ENCODE assay signal across 9 cellular contexts in genomic region chr6:160766657-160767018, GRCh38.
A peak's percentile ranks its signal among the peaks of the same experiment; 100 is the strongest.
DNase-seq lines count a peak whose midpoint lies in the region; ATAC-seq, FAIRE-seq and TF ChIP-seq lines count a peak whose summit lies in the region.
"Had no signal": no experiment of that assay in that cellular context is flagged by ENCODE, and none has a peak within 500 bp of the region (broad histone marks: within the 10 kb centered on the region; RNA-seq: fewer than 3 reads in every experiment).

No MANE protein-coding gene starts in this region.

- no peak for ATAC-seq in heart left ventricle
- no peak for ATAC-seq in Right ventricle myocardium inferior
- no peak for ATAC-seq in GM21515 (IDR thresholded peaks at IDR 0.05; ENCODE audit: unreplicated experiment)
- ATAC-seq in HG03159 (IDR thresholded peaks at IDR 0.05; ENCODE audit: unreplicated experiment), result no peak

- H3K9me3 ChIP-seq in heart left ventricle (peaks cover 0 to 13% (median 8%) of the 10 kb centered on the region in 12 donors), mucosa of stomach (ENCODE audit: control insufficient read depth, low read length) (no peaks in the 10 kb centered on the region)

- H3K27me3 ChIP-seq in heart left ventricle (peaks cover 0 to 33% (median 14%) of the 10 kb centered on the region in 9 donors), bronchial epithelial cell (ENCODE audit: control insufficient read depth, insufficient read depth, low read length) (no peaks in the 10 kb centered on the region), mucosa of stomach (ENCODE audit: control insufficient read depth, insufficient read depth, low read length) (peaks cover 3% of the 10 kb centered on the region)

- H3K4me3 ChIP-seq in heart left ventricle (peak overlapping the region in 10 of 12 donors; percentile 20 to 52 (median 43)), bronchial epithelial cell (ENCODE audit: low read depth, low read length) (peak overlapping the region; percentile 50), mucosa of stomach (ENCODE audit: low read length) (peak overlapping the region; percentile 2), urinary bladder (ENCODE audit: low read depth, low read length) (peak overlapping the region; percentile 42)

- H3K27ac ChIP-seq in heart left ventricle (no peak overlapping the region), urinary bladder (ENCODE audit: low read depth) (no peak overlapping the region)

- no peak for TF ChIP-seq POLR2A in heart left ventricle (IDR thresholded peaks at IDR 0.05)

- DNase-seq in heart left ventricle (no peak), Right ventricle myocardium inferior (ENCODE audit: missing footprints) (no peak), bronchial epithelial cell (ENCODE audit: low read depth) (no peak), putamen (ENCODE audit: low spot score) (no peak)
- DNase-seq: IMR-90 had no signal

- WGBS in heart left ventricle, 4 donors, result 20 to 51% (median 24%) methylated on average over 4 to 8 of the region's 8 CpGs
- 22% methylated on average over 8 of the region's 8 CpGs for WGBS in urinary bladder

- H3K36me3 ChIP-seq in heart left ventricle (no peaks in the 10 kb centered on the region), bronchial epithelial cell (ENCODE audit: control insufficient read depth, insufficient read depth, low read length) (no peaks in the 10 kb centered on the region), mucosa of stomach (ENCODE audit: control insufficient read depth, insufficient read depth, low read length) (no peaks in the 10 kb centered on the region), urinary bladder (ENCODE audit: insufficient read depth) (no peaks in the 10 kb centered on the region)

- no peak overlapping the region for H3K9ac ChIP-seq in mucosa of stomach (ENCODE audit: low read length)

- TF ChIP-seq CTCF in heart left ventricle (IDR thresholded peaks at IDR 0.05) (no peak), bronchial epithelial cell (IDR thresholded peaks at IDR 0.05; ENCODE audit: insufficient read depth, low read length, severe bottlenecking) (no peak)

- no peak for FAIRE-seq in bronchial epithelial cell (lab: Jason Lieb, UNC)

- H3K4me1 ChIP-seq in heart left ventricle (peaks cover 0 to 11% (median 0%) of the 10 kb centered on the region in 12 donors), mucosa of stomach (ENCODE audit: control insufficient read depth, insufficient read depth, low read length) (no peaks in the 10 kb centered on the region), urinary bladder (ENCODE audit: insufficient read depth) (peaks cover 1% of the 10 kb centered on the region)

- intact Hi-C loops in heart left ventricle (cut with DNase I), result loop anchor here in 1 of 10 donors (5.0 kb wide), 1 partner anchor 249 kb away; no protein-coding TSS in a partner anchor
- intact Hi-C loops in Right ventricle myocardium inferior (cut with DNase I), result no loop called here
